Comparison of ENCODE assay signal across 2 cellular contexts in genomic region chr19:49579947-49580263, GRCh38.
TF ChIP-seq lines count a peak whose summit lies in the region.

No MANE protein-coding gene starts in this region.

TF ChIP-seq in A549, 52 proteins besides CTCF, POLR2A, EP300 and RAD21:
- TF ChIP-seq HEYL (CRISPR knock-in tag; IDR thresholded peaks at IDR 0.05) = no peak
- TF ChIP-seq PHF8 (IDR thresholded peaks at IDR 0.05; ENCODE audit: borderline replicate concordance, low read depth) = no peak

TF ChIP-seq in GM12878, 131 proteins besides CTCF, POLR2A, EP300 and RAD21:
- TF ChIP-seq MTA3 (IDR thresholded peaks at IDR 0.05; ENCODE audit: borderline replicate concordance, low read length) (0 out of 2 replicates have a peak, but pooled peaks have one; percentile 3), ZNF384 (IDR thresholded peaks at IDR 0.05; ENCODE audit: borderline replicate concordance, low read depth, low read length) (no peak), ESRRA (IDR thresholded peaks at IDR 0.05; ENCODE audit: low read length) (no peak), ZNF274 (IDR thresholded peaks at IDR 0.05; ENCODE audit: insufficient read depth, insufficient read length) (no peak)
